20 cellular contexts compared by ENCODE assay signal in the genomic region with DNA sequence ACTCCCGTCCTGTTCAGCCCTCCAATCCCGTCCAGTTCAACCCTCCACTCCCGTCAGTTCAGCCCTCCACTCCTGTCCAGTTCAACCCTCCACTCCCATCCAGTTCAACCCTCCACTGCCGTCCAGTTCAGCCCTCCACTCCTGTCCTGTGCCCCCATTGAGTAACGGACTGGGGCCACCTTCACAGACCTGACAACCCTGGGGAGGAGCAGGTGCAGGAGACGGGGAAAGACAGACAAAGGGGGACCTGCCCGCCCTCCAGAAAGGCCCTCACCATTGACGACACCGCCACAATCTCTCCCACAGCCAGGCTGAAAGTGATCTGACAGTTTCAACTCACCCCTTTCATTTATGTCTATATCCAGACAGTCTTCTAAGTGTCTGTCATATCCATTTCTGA.
"Had no signal": no experiment of that assay in that cellular context is flagged by ENCODE, and none has a peak within 500 bp of the region (broad histone marks: within the 10 kb centered on the region; RNA-seq: fewer than 3 reads in every experiment).

No MANE protein-coding gene starts in this region.

- H3K9me3 Mint-ChIP-seq: activated CD4-positive, alpha-beta T cell treated with anti-CD3 and anti-CD28 coated beads, Interleukin-2, amount 10 ng/mL, durations not matched to agents 24 days and 14 days; activated naive CD4-positive, alpha-beta T cell treated with anti-CD3 and anti-CD28 coated beads for 36 hours; central memory CD8-positive, alpha-beta T cell; T-helper 1 cell treated with Interleukin-12 subunit alpha and Interleukin-12 subunit beta and Interleukin-4 antibody, amounts not matched to agents 30 μg/mL and 1 μg/mL, for 36 hours; WTC11 had no signal

- H3K4me3 Mint-ChIP-seq: activated CD4-positive, alpha-beta T cell treated with anti-CD3 and anti-CD28 coated beads, Interleukin-2, amount 10 ng/mL, durations not matched to agents 24 days and 14 days; activated naive CD4-positive, alpha-beta T cell treated with anti-CD3 and anti-CD28 coated beads for 36 hours; central memory CD8-positive, alpha-beta T cell; T-helper 1 cell treated with Interleukin-12 subunit alpha and Interleukin-12 subunit beta and Interleukin-4 antibody, amounts not matched to agents 30 μg/mL and 1 μg/mL, for 36 hours; WTC11 had no signal

- H3K27ac ChIP-seq: body of pancreas, neutrophil, parathyroid adenoma, tibial nerve, vagina had no signal

- H3K27ac Mint-ChIP-seq: activated CD4-positive, alpha-beta T cell treated with anti-CD3 and anti-CD28 coated beads, Interleukin-2, amount 10 ng/mL, durations not matched to agents 24 days and 14 days; activated naive CD4-positive, alpha-beta T cell treated with anti-CD3 and anti-CD28 coated beads for 36 hours; T-helper 1 cell treated with Interleukin-12 subunit alpha and Interleukin-12 subunit beta and Interleukin-4 antibody, amounts not matched to agents 30 μg/mL and 1 μg/mL, for 36 hours; WTC11 had no signal

- FAIRE-seq: TTC549 had no signal

- H3K9me3 ChIP-seq: body of pancreas, neutrophil, tibial nerve, vagina had no signal

- H3K9ac ChIP-seq: parathyroid adenoma had no signal

- H3K36me3 ChIP-seq: neutrophil, tibial nerve, vagina had no signal

- ATAC-seq: body of pancreas, WTC11 had no signal

- H3K27me3 Mint-ChIP-seq: activated CD4-positive, alpha-beta T cell treated with anti-CD3 and anti-CD28 coated beads, Interleukin-2, amount 10 ng/mL, durations not matched to agents 24 days and 14 days; central memory CD8-positive, alpha-beta T cell had no signal

- H3K4me3 ChIP-seq: body of pancreas, tibial nerve, vagina had no signal

- H3K27me3 ChIP-seq: body of pancreas, neutrophil, tibial nerve, vagina had no signal

- DNase-seq: activated CD4-positive, alpha-beta T cell treated with anti-CD3 and anti-CD28 coated beads, Interleukin-2, amount 10 ng/mL, durations not matched to agents 24 days and 14 days; activated naive CD4-positive, alpha-beta T cell treated with anti-CD3 and anti-CD28 coated beads for 36 hours; amygdala; body of pancreas; cortex of kidney; effector CD4-positive, alpha-beta T cell; foreskin fibroblast; hypothalamus; stimulated activated CD4-positive, alpha-beta T cell treated with anti-CD3 and anti-CD28 coated beads, Interleukin-12 subunit alpha, Interleukin-12 subunit beta, amount 100 ng/mL, for 4 hours; stimulated activated CD4-positive, alpha-beta T cell treated with anti-CD3 and anti-CD28 coated beads, Interleukin-2, amount 100 ng/mL, for 24 hours; stimulated activated naive CD4-positive, alpha-beta T cell treated with Interleukin-2 at 50 U/mL for 16 hours; substantia nigra had no signal

- H3K4me1 ChIP-seq: vagina had no signal
